22 cellular contexts compared by ENCODE assay signal in genomic region chr14:38257500-38257899, GRCh38. TPM values are rescaled to one million over a fixed set of nuclear protein-coding genes. Genes with fewer than 3 reads are reported as not detected.
DNase-seq lines count a peak whose midpoint lies in the region; ATAC-seq, FAIRE-seq and TF ChIP-seq lines count a peak whose summit lies in the region.
"Had no signal": no experiment of that assay in that cellular context is flagged by ENCODE, and none has a peak within 500 bp of the region (broad histone marks: within the 10 kb centered on the region; RNA-seq: fewer than 3 reads in every experiment).

No MANE protein-coding gene starts in this region.

- H3K79me1 ChIP-seq in mesenchymal stem cell (replicated peaks; ENCODE audit: low read length, poor library complexity, severe bottlenecking): no peaks in the 10 kb centered on the region

- H3K9me3 Mint-ChIP-seq in HFFc6: peaks cover 14% of the 10 kb centered on the region
- H3K9me3 Mint-ChIP-seq: activated naive CD4-positive, alpha-beta T cell treated with anti-CD3 and anti-CD28 coated beads, Interleukin-2, amount 50 U/mL, for 72 hours; GM23338 had no signal

- no peak overlapping the region for H4K91ac ChIP-seq in mesenchymal stem cell (ENCODE audit: low read length)

- no peak for ATAC-seq in HepG2
- no peak for ATAC-seq in right lobe of liver
- ATAC-seq in GM19463 (IDR thresholded peaks at IDR 0.05; ENCODE audit: unreplicated experiment): no peak
- ATAC-seq: activated CD8-positive, alpha-beta memory T cell treated with anti-CD3 and anti-CD28 coated beads, Interleukin-2, amount 10 ng/mL, durations not matched to agents 7 days and 5 days; activated naive CD4-positive, alpha-beta T cell treated with anti-CD3 and anti-CD28 coated beads, Interleukin-2, amount 50 U/mL, for 72 hours; GM23338 had no signal

- no peak overlapping the region for H3K18ac ChIP-seq in mesenchymal stem cell (ENCODE audit: low read depth in 1 of 2, low read length in 2 of 2)

- no peak for TF ChIP-seq RAD21 in HepG2 (CRISPR knock-in tag; IDR thresholded peaks at IDR 0.05)

- no peak for DNase-seq in HepG2 (ENCODE audit: low spot score)
- DNase-seq in right lobe of liver: no peak
- DNase-seq in amniotic epithelial cell (ENCODE audit: low read depth): peak; percentile 41
- peak; percentile 32 for DNase-seq in mesenchymal stem cell
- DNase-seq in sigmoid colon: no peak
- DNase-seq in HuH-7 (ENCODE audit: low spot score): no peak
- DNase-seq in HFFc6: no peak
- DNase-seq: activated CD4-positive, alpha-beta T cell treated with anti-CD3 and anti-CD28 coated beads for 48 hours; activated CD8-positive, alpha-beta memory T cell treated with anti-CD3 and anti-CD28 coated beads, Interleukin-2, amount 10 ng/mL, durations not matched to agents 7 days and 5 days; CD4-positive, alpha-beta T cell; DMS 273 treated with DMSO at 0.1 percent for 48 hours; NCI-H1092 treated with DMSO at 0.1 percent for 48 hours; NCI-H510A treated with DMSO at 0.1 percent for 48 hours; SHP77 treated with DMSO at 0.1 percent for 48 hours had no signal

- H3K36me3 ChIP-seq in HepG2 (replicated peaks in 1 of 2; ENCODE audit: control insufficient read depth in 1 of 2, insufficient read depth in 2 of 2, low read length in 2 of 2) (no peaks in the 10 kb centered on the region), right lobe of liver (no peaks in the 10 kb centered on the region), mesenchymal stem cell (ENCODE audit: control insufficient read depth in 1 of 2, insufficient read depth in 2 of 2, low read depth in 1 of 2, low read length in 2 of 2) (no peaks in the 10 kb centered on the region), sigmoid colon (no peaks in the 10 kb centered on the region)

- H3K27me3 ChIP-seq in HepG2 (ENCODE audit: control insufficient read depth in 1 of 2, insufficient read depth in 2 of 2, low read length in 2 of 2): no peaks in the 10 kb centered on the region
- no peaks in the 10 kb centered on the region for H3K27me3 ChIP-seq in right lobe of liver
- H3K27me3 ChIP-seq in mesenchymal stem cell (ENCODE audit: control insufficient read depth in 1 of 2, insufficient read depth in 1 of 2, low read length in 2 of 2): peaks cover 14 to 21% of the 10 kb centered on the region in 2 experiments
- H3K27me3 ChIP-seq in sigmoid colon: peaks cover 14 to 23% (median 19%) of the 10 kb centered on the region in 3 donors

- no peaks in the 10 kb centered on the region for H3K9me3 ChIP-seq in HepG2 (ENCODE audit: low read length)
- no peaks in the 10 kb centered on the region for H3K9me3 ChIP-seq in right lobe of liver
- H3K9me3 ChIP-seq in mesenchymal stem cell (ENCODE audit: control insufficient read depth, low read length): peaks cover 6% of the 10 kb centered on the region
- H3K9me3 ChIP-seq in sigmoid colon: no peaks in the 10 kb centered on the region

- intact Hi-C loops in HepG2 (cut with micrococcal nuclease; ENCODE audit: unreplicated experiment) (no loop called here), right lobe of liver (cut with DNase I) (no loop called here), sigmoid colon (cut with DNase I) (no loop called here)

- no peak for FAIRE-seq in HepG2 (lab: Jason Lieb, UNC)
- FAIRE-seq: colon, GM12891 had no signal

- no peak overlapping the region for H3K4me3 ChIP-seq in HepG2 (replicated peaks in 1 of 3; ENCODE audit: insufficient read depth in 1 of 3, low read depth in 2 of 3, low read length in 3 of 3)
- no peak overlapping the region for H3K4me3 ChIP-seq in right lobe of liver
- no peak overlapping the region for H3K4me3 ChIP-seq in mesenchymal stem cell (ENCODE audit: insufficient read depth in 1 of 2, low read depth in 1 of 2, low read length in 2 of 2)
- H3K4me3 ChIP-seq in sigmoid colon: no peak overlapping the region
- H3K4me3 ChIP-seq: GM23338, lung had no signal

- H3K27ac Mint-ChIP-seq in HFFc6: no peak overlapping the region
- H3K27ac Mint-ChIP-seq: activated CD8-positive, alpha-beta memory T cell treated with anti-CD3 and anti-CD28 coated beads, Interleukin-2, amount 10 ng/mL, durations not matched to agents 7 days and 5 days; activated naive CD4-positive, alpha-beta T cell treated with anti-CD3 and anti-CD28 coated beads, Interleukin-2, amount 50 U/mL, for 72 hours; CD4-positive, alpha-beta T cell; GM23338 had no signal

- no peak overlapping the region for H2BK12ac ChIP-seq in mesenchymal stem cell (ENCODE audit: low read length in 2 of 2)

- POLR2A ChIA-PET in HepG2 (lab: Yijun Ruan, JAX): no interaction called here

- no peak overlapping the region for H3K14ac ChIP-seq in mesenchymal stem cell (ENCODE audit: low read length in 2 of 2)

- H3K4ac ChIP-seq in mesenchymal stem cell (ENCODE audit: low read depth in 1 of 2, low read length in 2 of 2): no peak overlapping the region

- in situ Hi-C loops in HepG2 (cut with HindIII; ENCODE audit: extremely low pct_ligation_motif_present, low pct_unique_long_range_greater_than_20kb): no loop called here

- H3K23ac ChIP-seq in mesenchymal stem cell (ENCODE audit: low read length in 2 of 2): no peak overlapping the region

- peaks cover 18% of the 10 kb centered on the region for H3K36me3 Mint-ChIP-seq in HFFc6 (ENCODE audit: low read depth)

- H2BK15ac ChIP-seq in mesenchymal stem cell (ENCODE audit: low read depth, poor library complexity, severe bottlenecking): no peak overlapping the region

- H3K4me2 ChIP-seq in HepG2 (ENCODE audit: low read depth, low read length) (no peak overlapping the region), mesenchymal stem cell (ENCODE audit: low read length, poor library complexity, severe bottlenecking) (no peak overlapping the region)
- H3K4me2 ChIP-seq: GM23338, KMS-11 had no signal

- no peak overlapping the region for H2AK5ac ChIP-seq in mesenchymal stem cell (ENCODE audit: low read length, severe bottlenecking)

- no peaks in the 10 kb centered on the region; the same call in 1 of the 2 replicates for H3K27me3 Mint-ChIP-seq in HFFc6 (ENCODE audit: insufficient read depth)

- no peaks in the 10 kb centered on the region for H3K4me1 ChIP-seq in HepG2 (ENCODE audit: insufficient read depth, low read length)
- peaks cover 0 to 6% (median 0%) of the 10 kb centered on the region in 4 donors for H3K4me1 ChIP-seq in right lobe of liver
- peaks cover 13% of the 10 kb centered on the region for H3K4me1 ChIP-seq in mesenchymal stem cell (ENCODE audit: control insufficient read depth, insufficient read depth, low read depth, low read length)
- peaks cover 0 to 7% (median 0%) of the 10 kb centered on the region in 4 donors for H3K4me1 ChIP-seq in sigmoid colon

- H4K20me1 ChIP-seq in HepG2 (ENCODE audit: insufficient read depth, low read length): no peaks in the 10 kb centered on the region

- WGBS in HepG2 (ENCODE audit: low lambda C conversion rate): 2% methylated on average over 2 of the region's 2 CpGs
- WGBS in right lobe of liver (ENCODE audit: insufficient coverage, low coverage, low lambda C conversion rate, missing lambda C conversion rate): 55% methylated on average over 2 of the region's 2 CpGs
- WGBS in mesenchymal stem cell: no CpG with 5 or more reads among the region's 2 CpGs
- WGBS in sigmoid colon, 2 donors: 79 to 84% methylated on average over 2 of the region's 2 CpGs

- no peak overlapping the region for H3K27ac ChIP-seq in HepG2 (ENCODE audit: extremely low read length, insufficient read depth, low read length)
- H3K27ac ChIP-seq in right lobe of liver: peak overlapping the region in 1 of 3 donors; percentile 63
- H3K27ac ChIP-seq in mesenchymal stem cell (ENCODE audit: low read length, poor library complexity, severe bottlenecking): no peak overlapping the region
- H3K27ac ChIP-seq in sigmoid colon: peak overlapping the region in 1 of 4 donors; percentile 59
- H3K27ac ChIP-seq: KMS-11 had no signal

- TF ChIP-seq POLR2A in HepG2 (IDR thresholded peaks at IDR 0.05; ENCODE audit: insufficient read depth in 1 of 2, low read depth in 2 of 2, low read length in 2 of 2) (no peak), right lobe of liver (IDR thresholded peaks at IDR 0.05) (no peak), sigmoid colon (IDR thresholded peaks at IDR 0.05) (no peak)

- no TSS peak for BruUV-seq in HepG2 (replicated peaks; lab: Mats Ljungman, UMichigan)

- TF ChIP-seq EP300 in HepG2 (IDR thresholded peaks at IDR 0.05; ENCODE audit: low read depth in 2 of 2, low read length in 2 of 2): no peak
- TF ChIP-seq EP300 in HepG2 (CRISPR knock-in tag; IDR thresholded peaks at IDR 0.05; ENCODE audit: borderline replicate concordance): no peak
- TF ChIP-seq EP300 in sigmoid colon (IDR thresholded peaks at IDR 0.05): no peak

- no peak overlapping the region for H2AFZ ChIP-seq in HepG2 (ENCODE audit: low read length)
- no peak overlapping the region for H2AFZ ChIP-seq in mesenchymal stem cell (ENCODE audit: low read depth, low read length)
- H2AFZ ChIP-seq: GM23338 had no signal

- peaks cover 10% of the 10 kb centered on the region for H3K4me1 Mint-ChIP-seq in HFFc6 (ENCODE audit: low read depth)

- CTCF ChIA-PET in HepG2 (lab: Yijun Ruan, JAX; ENCODE audit: low intra/inter-chr PET ratio, low total read pairs): no interaction called here

- no peak overlapping the region for H2BK120ac ChIP-seq in mesenchymal stem cell (ENCODE audit: low read depth, low read length)

- no peak overlapping the region for H4K8ac ChIP-seq in mesenchymal stem cell (ENCODE audit: low read length)

- TF ChIP-seq CTCF in HepG2 (CRISPR knock-in tag; IDR thresholded peaks at IDR 0.05) (no peak), right lobe of liver (IDR thresholded peaks at IDR 0.05) (no peak), sigmoid colon (IDR thresholded peaks at IDR 0.05) (no peak), HFFc6 (IDR thresholded peaks at IDR 0.05) (no peak)

- no peaks in the 10 kb centered on the region for H3K79me2 ChIP-seq in HepG2 (ENCODE audit: insufficient read depth, low read length)

- H3K9ac ChIP-seq in HepG2 (ENCODE audit: insufficient read depth, low read depth, low read length) (no peak overlapping the region), mesenchymal stem cell (ENCODE audit: low read length) (no peak overlapping the region)
- H3K9ac ChIP-seq: KMS-11 had no signal

- H2BK5ac ChIP-seq in mesenchymal stem cell (ENCODE audit: low read depth, low read length, poor library complexity, severe bottlenecking): no peak overlapping the region

- H3K4me3 Mint-ChIP-seq in HFFc6: no peak overlapping the region
- H3K4me3 Mint-ChIP-seq: activated CD8-positive, alpha-beta memory T cell treated with anti-CD3 and anti-CD28 coated beads, Interleukin-2, amount 10 ng/mL, durations not matched to agents 7 days and 5 days; CD4-positive, alpha-beta T cell; GM23338 had no signal

RNA-seq across cellular contexts. Expression of gene CLEC14A, which starts 1.6 kb away (rescaled TPM):
- total RNA-seq in HepG2 (2016; rRNA removed; fragmentation: Illumina TruSeq; extraction: Trizol) (not detected in 2 replicates), right lobe of liver (10 to 100 TPM in 1 of 6 experiments, 1 to 10 TPM in 5; 3.2 to 11.6 (median 5.6) TPM), sigmoid colon (10 to 100 TPM in 3 of 4 donors, 1 to 10 TPM in 1; 9.5 to 18.3 (median 13.5) TPM)
- not detected in 2 replicates for total RNA-seq in HepG2 (2016; cell fraction: cytosol; rRNA removed; fragmentation: Illumina TruSeq; extraction: Trizol; ENCODE audit: low read depth)
- total RNA-seq in HepG2 (2016; cell fraction: insoluble cytoplasmic fraction; rRNA removed; fragmentation: Illumina TruSeq; extraction: Trizol): not detected in 2 replicates
- total RNA-seq in HepG2 (2016; cell fraction: membrane; rRNA removed; fragmentation: Illumina TruSeq; extraction: Trizol): not detected in 2 replicates
- not detected in 2 replicates for total RNA-seq in HepG2 (2016; cell fraction: nucleus; rRNA removed; fragmentation: Illumina TruSeq; extraction: Trizol)
- polyA plus RNA-seq in HepG2 (2011; rRNA removed) (not detected in 2 replicates), sigmoid colon (10 to 100 TPM in 1 of 3 donors, 1 to 10 TPM in 1, under 1 TPM in 1; 0.60 to 12.2 (median 1.2) TPM)
- not detected in 2 replicates for polyA plus RNA-seq in HepG2 (2011; cell fraction: cytosol; rRNA removed)
- polyA plus RNA-seq in HepG2 (2011; cell fraction: nucleus; rRNA removed): not detected in 2 replicates
- polyA plus RNA-seq in HepG2 (2012): not detected in 2 replicates
- polyA plus RNA-seq in HepG2 (2016; cell fraction: cytosol; fragmentation: Illumina TruSeq; extraction: Trizol; ENCODE audit: low read depth): not detected in 2 replicates
- polyA plus RNA-seq in HepG2 (2016; cell fraction: insoluble cytoplasmic fraction; fragmentation: Illumina TruSeq; extraction: Trizol; ENCODE audit: low read depth): not detected in 2 replicates
- not detected in 2 replicates for polyA plus RNA-seq in HepG2 (2016; cell fraction: membrane; fragmentation: Illumina TruSeq; extraction: Trizol; ENCODE audit: low read depth)
- not detected in 2 replicates for polyA plus RNA-seq in HepG2 (2016; cell fraction: nucleus; fragmentation: Illumina TruSeq; extraction: Trizol; ENCODE audit: insufficient read depth, low read depth)
- polyA minus RNA-seq in HepG2 (2011; rRNA and poly(A)+ RNA removed; ENCODE audit: low replicate concordance): not detected in 2 replicates
- not detected in 2 replicates for polyA minus RNA-seq in HepG2 (2011; cell fraction: cytosol; rRNA and poly(A)+ RNA removed)
- polyA minus RNA-seq in HepG2 (2011; cell fraction: nucleus; rRNA and poly(A)+ RNA removed): not detected in 2 replicates
- polyA plus RNA-seq in mesenchymal stem cell (2013, experiment 1 of 2): 23.5 TPM
- polyA plus RNA-seq in mesenchymal stem cell (2013, experiment 2 of 2): 25.3 TPM
- total RNA-seq in HFFc6 (2021; fragmentation: NEBNext Ultra II Directional; extraction: Animal tissue kit (Norgen Biotek cat#: 25700)): under 1 TPM in 2 of 6 experiments, not detected in 4; 0.08 to 0.12 TPM
- total RNA-seq: activated CD8-positive, alpha-beta memory T cell treated with anti-CD3 and anti-CD28 coated beads, Interleukin-2, amount 10 ng/mL, durations not matched to agents 7 days and 5 days; activated naive CD4-positive, alpha-beta T cell treated with anti-CD3 and anti-CD28 coated beads, Interleukin-2, amount 50 U/mL, for 72 hours; CD4-positive, alpha-beta T cell; GM23338; T-helper 1 cell treated with Interleukin-12 subunit alpha and Interleukin-12 subunit beta and Interleukin-4 antibody, amounts not matched to agents 30 ng/mL and 1 ng/mL, for 36 hours had no signal
- polyA plus RNA-seq: GM23338 had no signal

RNA-seq across cellular contexts. Expression of gene SSTR1, which starts 49.8 kb away (rescaled TPM):
- total RNA-seq in HepG2 (2016; rRNA removed; fragmentation: Illumina TruSeq; extraction: Trizol) (0.04 TPM in 2 replicates), right lobe of liver (1 to 10 TPM; 1.6 to 8.0 (median 4.0) TPM), sigmoid colon (1 to 10 TPM in 1 of 4 donors, under 1 TPM in 3; under 0.01 to 1.7 (median 0.22) TPM)
- not detected in 2 replicates for total RNA-seq in HepG2 (2016; cell fraction: cytosol; rRNA removed; fragmentation: Illumina TruSeq; extraction: Trizol; ENCODE audit: low read depth)
- total RNA-seq in HepG2 (2016; cell fraction: insoluble cytoplasmic fraction; rRNA removed; fragmentation: Illumina TruSeq; extraction: Trizol): 0.02 TPM in 1 of 2 replicates, not detected in the other
- 0.03 TPM in 1 of 2 replicates, not detected in the other for total RNA-seq in HepG2 (2016; cell fraction: membrane; rRNA removed; fragmentation: Illumina TruSeq; extraction: Trizol)
- not detected in 2 replicates for total RNA-seq in HepG2 (2016; cell fraction: nucleus; rRNA removed; fragmentation: Illumina TruSeq; extraction: Trizol)
- polyA plus RNA-seq in HepG2 (2011; rRNA removed) (0.04 and 0.12 TPM in 2 replicates), sigmoid colon (1 to 10 TPM; 2.1 to 3.0 (median 2.2) TPM)
- polyA plus RNA-seq in HepG2 (2011; cell fraction: cytosol; rRNA removed): 0.03 and 0.08 TPM in 2 replicates
- polyA plus RNA-seq in HepG2 (2011; cell fraction: nucleus; rRNA removed): 0.42 and 0.45 TPM in 2 replicates
- 0.04 and 0.17 TPM in 2 replicates for polyA plus RNA-seq in HepG2 (2012)
- polyA plus RNA-seq in HepG2 (2016; cell fraction: cytosol; fragmentation: Illumina TruSeq; extraction: Trizol; ENCODE audit: low read depth): not detected in 2 replicates
- 0.04 and 0.09 TPM in 2 replicates for polyA plus RNA-seq in HepG2 (2016; cell fraction: insoluble cytoplasmic fraction; fragmentation: Illumina TruSeq; extraction: Trizol; ENCODE audit: low read depth)
- polyA plus RNA-seq in HepG2 (2016; cell fraction: membrane; fragmentation: Illumina TruSeq; extraction: Trizol; ENCODE audit: low read depth): not detected in 2 replicates
- 0.13 and 0.14 TPM in 2 replicates for polyA plus RNA-seq in HepG2 (2016; cell fraction: nucleus; fragmentation: Illumina TruSeq; extraction: Trizol; ENCODE audit: insufficient read depth, low read depth)
- 0.48 and 26.0 TPM in 2 replicates for polyA minus RNA-seq in HepG2 (2011; rRNA and poly(A)+ RNA removed; ENCODE audit: low replicate concordance)
- 0.30 and 0.70 TPM in 2 replicates for polyA minus RNA-seq in HepG2 (2011; cell fraction: cytosol; rRNA and poly(A)+ RNA removed)
- polyA minus RNA-seq in HepG2 (2011; cell fraction: nucleus; rRNA and poly(A)+ RNA removed): 0.37 and 0.64 TPM in 2 replicates
- 2.7 TPM for polyA plus RNA-seq in mesenchymal stem cell (2013, experiment 1 of 2)
- polyA plus RNA-seq in mesenchymal stem cell (2013, experiment 2 of 2): 2.8 TPM
- 100 to 1,000 TPM; 106 to 209 (median 120) TPM for total RNA-seq in HFFc6 (2021; fragmentation: NEBNext Ultra II Directional; extraction: Animal tissue kit (Norgen Biotek cat#: 25700))
- total RNA-seq: activated CD8-positive, alpha-beta memory T cell treated with anti-CD3 and anti-CD28 coated beads, Interleukin-2, amount 10 ng/mL, durations not matched to agents 7 days and 5 days; activated naive CD4-positive, alpha-beta T cell treated with anti-CD3 and anti-CD28 coated beads, Interleukin-2, amount 50 U/mL, for 72 hours; CD4-positive, alpha-beta T cell; T-helper 1 cell treated with Interleukin-12 subunit alpha and Interleukin-12 subunit beta and Interleukin-4 antibody, amounts not matched to agents 30 ng/mL and 1 ng/mL, for 36 hours had no signal

Comparison
In these comparisons a context has a peak if more than half of its experiments do, and no peak if none do; other contexts are left out.
1. DNase-seq: peak in amniotic epithelial cell (single experiment) and mesenchymal stem cell (single experiment); none in HepG2 (single experiment), right lobe of liver (0 of 3), sigmoid colon (single experiment), HuH-7 (single experiment) and HFFc6 (single experiment).
2. RNA of gene SSTR1, which starts 49.8 kb away (total RNA-seq): 106 to 209 TPM in HFFc6; 1.6 to 8.0 TPM in right lobe of liver, under 0.01 to 1.7 TPM in sigmoid colon and 0.02 to 0.04 TPM in HepG2; every median in the first group is over 10 times any median in the second.